Comparison of ENCODE assay signal across 7 cellular contexts in genomic region chr2:178502751-178503150, GRCh38.
"Had no signal": no experiment of that assay in that cellular context is flagged by ENCODE, and none has a peak within 500 bp of the region (broad histone marks: within the 10 kb centered on the region; RNA-seq: fewer than 3 reads in every experiment).

No MANE protein-coding gene starts in this region.

- FAIRE-seq: H1, HTR-8/SVneo had no signal

- DNase-seq: H9, HCEC 1CT, KBM-7 had no signal

- H3K4me3 ChIP-seq: GM23338 had no signal

- H2AFZ ChIP-seq: GM23338 had no signal

- H3K4me2 ChIP-seq: GM23338, KMS-11 had no signal

- H3K9ac ChIP-seq: KMS-11 had no signal

- H3K27ac ChIP-seq: KMS-11 had no signal

- ATAC-seq: GM23338 had no signal
